19 cellular contexts compared by ENCODE assay signal in genomic region chr13:29801102-29801501, GRCh38. TPM values are rescaled to one million over a fixed set of nuclear protein-coding genes. Genes with fewer than 3 reads are reported as not detected.
A peak's percentile ranks its signal among the peaks of the same experiment; 100 is the strongest.
DNase-seq lines count a peak whose midpoint lies in the region; ATAC-seq and TF ChIP-seq lines count a peak whose summit lies in the region.
"Had no signal": no experiment of that assay in that cellular context is flagged by ENCODE, and none has a peak within 500 bp of the region (broad histone marks: within the 10 kb centered on the region; RNA-seq: fewer than 3 reads in every experiment).

No MANE protein-coding gene starts in this region.

- peaks cover 27% of the 10 kb centered on the region for H3F3A ChIP-seq in GM23248 (ENCODE audit: insufficient read depth)

- 98 to 99% methylated on average over 4 of the region's 4 CpGs for WGBS in GM23248 (ENCODE audit: low coverage in 1 of 2, low lambda C conversion rate in 2 of 2, missing lambda C conversion rate in 2 of 2), 2 experiments
- WGBS in trophoblast cell (ENCODE audit: extremely low coverage, insufficient coverage, insufficient read length): no CpG with 5 or more reads among the region's 4 CpGs

- H3K36me3 ChIP-seq in GM23248 (ENCODE audit: low read depth): no peaks in the 10 kb centered on the region
- no peaks in the 10 kb centered on the region for H3K36me3 ChIP-seq in trophoblast cell (ENCODE audit: control insufficient read depth in 1 of 2, insufficient read depth in 2 of 2, low read length in 2 of 2)
- H3K36me3 ChIP-seq: SJSA1 had no signal

- H3K79me2 ChIP-seq in GM23248 (ENCODE audit: insufficient read depth) (peaks cover 100% of the 10 kb centered on the region), trophoblast cell (ENCODE audit: control insufficient read depth, insufficient read depth, low read length, poor library complexity) (peaks cover 4% of the 10 kb centered on the region)

- H3K23ac ChIP-seq in trophoblast cell (ENCODE audit: low read length): no peak overlapping the region

- H3K9me3 ChIP-seq in GM23248 (ENCODE audit: low read depth) (no peaks in the 10 kb centered on the region), trophoblast cell (ENCODE audit: insufficient read depth, low read depth, low read length) (no peaks in the 10 kb centered on the region)
- H3K9me3 ChIP-seq: A549, SJSA1 had no signal

- 0 out of 2 replicates have a peak overlapping the region, but pooled peaks have one; percentile 6 for H3K27ac ChIP-seq in GM23248
- peak overlapping the region; percentile 59 for H3K27ac ChIP-seq in trophoblast cell (ENCODE audit: low read depth, low read length)
- H3K27ac ChIP-seq: A549, C4-2B, KMS-11, PC-9, SJSA1 had no signal

- intact Hi-C loops in left colon (cut with DNase I, micrococcal nuclease): no loop called here

- H3K9me3 Mint-ChIP-seq in WTC11: no peaks in the 10 kb centered on the region

- no peak overlapping the region for H3K4me3 Mint-ChIP-seq in WTC11

- H3K9me2 ChIP-seq in GM23248 (ENCODE audit: insufficient read depth): no peaks in the 10 kb centered on the region; the same call in 1 of the 2 replicates

- no peak overlapping the region for H2BK5ac ChIP-seq in trophoblast cell (ENCODE audit: low read depth, low read length, poor library complexity)

- no peak for DNase-seq in GM23248
- DNase-seq in WTC11 (ENCODE audit: low spot score): no peak
- DNase-seq in left colon: no peak
- DNase-seq in trophoblast cell: no peak
- no peak for DNase-seq in kidney tubule cell (ENCODE audit: low spot score)
- DNase-seq in activated CD4-positive, CD25-positive, alpha-beta regulatory T cell (lab: John Stamatoyannopoulos, UW): no peak
- DNase-seq in stimulated activated CD4-positive, alpha-beta T cell treated with anti-CD3 and anti-CD28 coated beads, Interleukin-4, amount 100 ng/mL, for 4 hours: no peak
- DNase-seq: DMS 273 treated with DMSO at 0.1 percent for 48 hours, GF-D8, H7, NCI-H1092, NCI-H2081 treated with DMSO at 0.1 percent for 48 hours, NCI-H510A treated with DMSO at 0.1 percent for 48 hours, PC-9 had no signal

- ATAC-seq in WTC11: peak; percentile 26
- ATAC-seq in left colon: peak; percentile 16
- no peak for ATAC-seq in HG03025 (IDR thresholded peaks at IDR 0.05; ENCODE audit: low FRiP score, unreplicated experiment)
- ATAC-seq: A549 had no signal

- POLR2A ChIA-PET in WTC11 (lab: Charles Lee): no interaction called here

- no peak overlapping the region for H3K9ac ChIP-seq in GM23248
- H3K9ac ChIP-seq in trophoblast cell (ENCODE audit: low read length): peak overlapping the region; percentile 23
- H3K9ac ChIP-seq: KMS-11 had no signal

- H3K4me2 ChIP-seq in GM23248 (ENCODE audit: unreplicated experiment): no peak overlapping the region
- H3K4me2 ChIP-seq in trophoblast cell (ENCODE audit: low read length): peak overlapping the region; percentile 42
- H3K4me2 ChIP-seq: A549, KMS-11, PC-9 had no signal

- H3K27ac Mint-ChIP-seq in WTC11: peak overlapping the region; percentile 70

- H4K91ac ChIP-seq in trophoblast cell (ENCODE audit: low read depth, low read length): no peak overlapping the region

- no peak overlapping the region for H4K12ac ChIP-seq in trophoblast cell (ENCODE audit: low read depth, low read length)

- H3K4ac ChIP-seq in trophoblast cell (ENCODE audit: low read depth, low read length): peak overlapping the region; percentile 3

- H3K18ac ChIP-seq in trophoblast cell (ENCODE audit: low read length): peak overlapping the region; percentile 34

- no peak overlapping the region for H2AK5ac ChIP-seq in trophoblast cell (ENCODE audit: low read length)

- no peak overlapping the region for H2BK120ac ChIP-seq in trophoblast cell (ENCODE audit: insufficient read depth, low read length, poor library complexity)

- CTCF ChIA-PET in WTC11 (lab: Charles Lee): interaction anchor here (1.6 kb wide), 1 partner anchor 314 kb away, joined by 4 read pairs; no protein-coding TSS in a partner anchor

- H4K20me1 ChIP-seq in GM23248 (ENCODE audit: insufficient read depth): peaks cover 49% of the 10 kb centered on the region; the same call in 1 of the 2 replicates

- H3K27me3 Mint-ChIP-seq in WTC11 (ENCODE audit: low read depth): no peaks in the 10 kb centered on the region

- no peaks in the 10 kb centered on the region for H3K36me3 Mint-ChIP-seq in WTC11

- no peak for TF ChIP-seq CTCF in WTC11 (IDR thresholded peaks at IDR 0.05)

- H3K27me3 ChIP-seq in GM23248 (replicated peaks; ENCODE audit: insufficient read depth) (no peaks in the 10 kb centered on the region), trophoblast cell (ENCODE audit: insufficient read depth, low read length) (no peaks in the 10 kb centered on the region)
- H3K27me3 ChIP-seq: SJSA1 had no signal

- no peak overlapping the region for H2AFZ ChIP-seq in GM23248
- no peak overlapping the region for H2AFZ ChIP-seq in trophoblast cell (ENCODE audit: insufficient read depth, low read length, poor library complexity)
- H2AFZ ChIP-seq: PC-9 had no signal

- H3K4me1 Mint-ChIP-seq in WTC11: peaks cover 21% of the 10 kb centered on the region

- peaks cover 40% of the 10 kb centered on the region for H3K4me1 ChIP-seq in GM23248 (ENCODE audit: insufficient read depth)
- peaks cover 12 to 19% of the 10 kb centered on the region in 2 experiments for H3K4me1 ChIP-seq in trophoblast cell (ENCODE audit: control insufficient read depth in 1 of 2, insufficient read depth in 2 of 2, low read length in 2 of 2)
- H3K4me1 ChIP-seq: A549, SJSA1 had no signal

- in situ Hi-C loops in GM23248 (cut with MboI): no loop called here

- H3K14ac ChIP-seq in trophoblast cell (ENCODE audit: low read length): no peak overlapping the region

- H4K8ac ChIP-seq in trophoblast cell (ENCODE audit: low read depth, low read length): no peak overlapping the region

- no peaks in the 10 kb centered on the region for H3K79me1 ChIP-seq in trophoblast cell (ENCODE audit: low read length)

- H3K4me3 ChIP-seq in GM23248: no peak overlapping the region
- H3K4me3 ChIP-seq in trophoblast cell (ENCODE audit: low read depth, low read length): no peak overlapping the region
- H3K4me3 ChIP-seq: A549, PC-9, SJSA1 had no signal

- no peak overlapping the region for H2BK12ac ChIP-seq in trophoblast cell (ENCODE audit: low read length)

TF ChIP-seq in WTC11, 78 proteins besides CTCF, POLR2A, EP300 and RAD21:
- no peak for TF ChIP-seq NR3C1 (CRISPR knock-in tag; conservative IDR thresholded peaks at IDR 0.05; ENCODE audit: low read depth)
- no peak for TF ChIP-seq ZNF425 (CRISPR knock-in tag; conservative IDR thresholded peaks at IDR 0.05)
- no peak for TF ChIP-seq SP1 (CRISPR knock-in tag; conservative IDR thresholded peaks at IDR 0.05)
- TF ChIP-seq NR2C2 (CRISPR knock-in tag; IDR thresholded peaks at IDR 0.05): no peak
- TF ChIP-seq ZNF219 (CRISPR knock-in tag; IDR thresholded peaks at IDR 0.05; ENCODE audit: borderline replicate concordance): no peak
- no peak for TF ChIP-seq RORB (CRISPR knock-in tag; IDR thresholded peaks at IDR 0.05)

RNA-seq across cellular contexts. Expression of gene UBL3, which starts 49.3 kb away (rescaled TPM):
- total RNA-seq in GM23248 (2014; rRNA removed; shearing (Covaris generic)): 73.9 and 85.8 TPM in 2 replicates
- polyA plus RNA-seq in GM23248 (2016; fragmentation: Nextera tagmentation; extraction: Ambion mirVana): 95.6 and 99.3 TPM in 2 replicates
- 12.8 to 15.5 TPM (median 13.5 TPM) in 3 replicates for total RNA-seq in WTC11 (2021)
- 10 to 100 TPM; 46.8 to 60.7 TPM for total RNA-seq in left colon
- polyA plus RNA-seq in trophoblast cell (2013): 59.8 and 60.3 TPM in 2 replicates
